8 cellular contexts compared by ENCODE assay signal in the genomic region with DNA sequence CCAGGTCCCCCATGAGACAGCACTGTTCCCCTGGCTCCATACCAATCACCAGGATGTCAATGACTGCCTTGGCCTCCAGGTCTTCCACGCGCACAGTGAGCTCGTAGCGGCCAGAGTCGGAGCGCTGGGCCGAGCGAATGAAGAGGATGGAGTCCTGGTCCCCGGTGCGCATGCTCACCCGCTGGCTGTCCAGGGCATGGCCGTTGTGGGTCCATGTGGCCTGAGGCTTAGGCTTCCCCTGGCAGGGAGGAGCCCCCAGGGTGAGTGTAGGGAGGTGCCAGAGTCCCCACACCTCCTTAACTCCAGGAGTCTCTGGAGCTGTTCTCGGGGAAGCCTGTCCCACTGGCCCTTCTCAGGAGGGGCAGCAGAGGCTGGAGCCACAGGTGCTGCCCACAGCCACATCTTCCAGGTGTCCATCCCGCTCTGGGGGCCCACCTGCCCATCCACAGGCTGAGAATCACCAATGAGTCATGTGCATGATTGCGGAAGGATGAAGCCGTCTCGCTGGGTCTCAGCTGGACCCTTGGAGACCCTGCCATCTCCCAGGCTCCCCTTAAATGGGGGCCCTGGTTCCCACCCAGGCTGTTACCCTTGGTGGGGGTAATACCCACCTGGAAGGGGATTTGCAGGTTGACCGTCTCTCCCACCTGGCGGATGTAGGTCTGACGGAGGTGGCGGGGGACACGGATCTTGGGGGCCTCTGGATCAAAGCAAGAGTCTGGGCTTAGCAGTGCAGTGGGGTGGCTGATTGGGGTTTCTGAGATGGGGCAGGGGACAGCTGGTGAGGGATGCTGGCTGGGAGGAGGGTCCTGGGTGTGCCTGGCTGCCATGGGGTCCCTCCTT. TPM values are rescaled to one million over a fixed set of nuclear protein-coding genes. Genes with fewer than 3 reads are reported as not detected.
DNase-seq lines count a peak whose midpoint lies in the region; ATAC-seq and TF ChIP-seq lines count a peak whose summit lies in the region.
"Had no signal": no experiment of that assay in that cellular context is flagged by ENCODE, and none has a peak within 500 bp of the region (broad histone marks: within the 10 kb centered on the region; RNA-seq: fewer than 3 reads in every experiment).

No MANE protein-coding gene starts in this region.

- no peaks in the 10 kb centered on the region for H3K4me1 Mint-ChIP-seq in neural crest cell

- POLR2A ChIA-PET in PC-3 (lab: Charles Lee; ENCODE audit: unreplicated experiment) = no interaction called here

- no peaks in the 10 kb centered on the region for H3K4me1 ChIP-seq in PC-3 (ENCODE audit: insufficient read depth, low read length)

- peak overlapping the region in 50 of 59 donors; percentile 9 to 71 (median 52) for H3K27ac ChIP-seq in dorsolateral prefrontal cortex
- H3K27ac ChIP-seq in substantia nigra (ENCODE audit: low read depth, low read length, poor library complexity, severe bottlenecking) = peak overlapping the region; percentile 21
- H3K27ac ChIP-seq in PC-3 (ENCODE audit: low read length) = no peak overlapping the region

- no peak overlapping the region for H3K4me3 Mint-ChIP-seq in neural crest cell

- H3K27me3 Mint-ChIP-seq in neural crest cell (ENCODE audit: low read depth) = no peaks in the 10 kb centered on the region

- no peak; the same call in 1 of the 2 replicates for ATAC-seq in PC-3

- CTCF ChIA-PET in PC-3 (lab: Charles Lee) = interaction anchor here (2.8 kb wide), 1 partner anchor 54 kb away, joined by 31 read pairs; no protein-coding TSS in a partner anchor

- no peaks in the 10 kb centered on the region for H4K20me1 ChIP-seq in PC-3 (ENCODE audit: low read length)

- no peak for TF ChIP-seq CTCF in dorsolateral prefrontal cortex (IDR thresholded peaks at IDR 0.05 in 54 of 56, conservative IDR thresholded peaks at IDR 0.05 in 2 of 56; ENCODE audit: low read depth in 1 of 56, partially characterized antibody in 56 of 56)
- no peak for TF ChIP-seq CTCF in neural crest cell (conservative IDR thresholded peaks at IDR 0.05)
- no peak for TF ChIP-seq CTCF in PC-3 (conservative IDR thresholded peaks at IDR 0.05; ENCODE audit: low read depth, low read length)

- H3K4me3 ChIP-seq in H7 (ENCODE audit: insufficient read depth, low read depth, low read length) = no peak overlapping the region
- H3K4me3 ChIP-seq in dorsolateral prefrontal cortex = no peak overlapping the region
- no peak overlapping the region for H3K4me3 ChIP-seq in PC-3 (ENCODE audit: low read length)

- no TSS peak for BruUV-seq in PC-3 (replicated peaks; lab: Mats Ljungman, UMichigan)

- H3F3A ChIP-seq in PC-3 (ENCODE audit: low read length, unreplicated experiment) = no peaks in the 10 kb centered on the region

- H3K27me3 ChIP-seq in H7 (ENCODE audit: control insufficient read depth, insufficient read depth, low read length) (no peaks in the 10 kb centered on the region), dorsolateral prefrontal cortex (no peaks in the 10 kb centered on the region), PC-3 (ENCODE audit: low read length) (no peaks in the 10 kb centered on the region)

- H3K36me3 Mint-ChIP-seq in neural crest cell (ENCODE audit: low read depth) = no peaks in the 10 kb centered on the region

- intact Hi-C loops in dorsolateral prefrontal cortex (cut with DNase I) (loop anchor here (2.0 to 5.0 kb wide), 3 partner anchors 46 to 134 kb away; no protein-coding TSS in a partner anchor), PC-3 (cut with micrococcal nuclease) (loop anchor here (2.0 kb wide), 1 partner anchor 53 kb away; no protein-coding TSS in a partner anchor)

- no peak overlapping the region for H3K9ac ChIP-seq in PC-3 (ENCODE audit: low read length)

- peak; percentile 41 for DNase-seq in H7
- DNase-seq in dorsolateral prefrontal cortex = peak in 2 of 10 donors; percentile 38 to 41
- DNase-seq in neural crest cell (ENCODE audit: low read depth, low spot score) = no peak
- no peak for DNase-seq in substantia nigra (lab: John Stamatoyannopoulos, UW)
- no peak for DNase-seq in PC-3
- no peak for DNase-seq in EL
- DNase-seq in NCI-H510A (lab: John Stamatoyannopoulos, UW) = no peak

- no peak overlapping the region for H3K4me2 ChIP-seq in PC-3 (ENCODE audit: low read length)

- no peak overlapping the region for H2AFZ ChIP-seq in PC-3 (ENCODE audit: low read length)

- H3K79me2 ChIP-seq in PC-3 (ENCODE audit: low read length) = no peaks in the 10 kb centered on the region

- no peaks in the 10 kb centered on the region for H3K9me3 Mint-ChIP-seq in neural crest cell

- no peaks in the 10 kb centered on the region for H3K9me3 ChIP-seq in PC-3 (ENCODE audit: low read length)

- peak overlapping the region; percentile 78 for H3K27ac Mint-ChIP-seq in neural crest cell (ENCODE audit: unreplicated experiment)

- no peaks in the 10 kb centered on the region for H3K9me2 ChIP-seq in PC-3 (replicated peaks; ENCODE audit: low read length)

- H3K36me3 ChIP-seq in H7 (replicated peaks; ENCODE audit: control insufficient read depth, insufficient read depth, low read length) (no peaks in the 10 kb centered on the region), PC-3 (ENCODE audit: low read depth, low read length) (no peaks in the 10 kb centered on the region)

RNA-seq across cellular contexts. Expression of a gene that starts 4.1 kb away (rescaled TPM):
- total RNA-seq in H7 (2014; rRNA removed; shearing (Covaris generic)) = not detected in 2 replicates
- 1 to 10 TPM in 11 of 120 experiments, under 1 TPM in 54, not detected in 55; 0.24 to 4.4 (median 0.48) TPM for total RNA-seq in dorsolateral prefrontal cortex
- total RNA-seq in neural crest cell = not detected in 2 replicates
- not detected in 2 replicates for total RNA-seq in PC-3 (2014; rRNA removed)
- total RNA-seq: SK-MEL-5 had no signal

RNA-seq across cellular contexts. Expression of a gene that starts 14.9 kb away (rescaled TPM):
- total RNA-seq in H7 (2014; rRNA removed; shearing (Covaris generic)) = 0.37 and 0.42 TPM in 2 replicates
- 1,000 to 10,000 TPM in 3 of 120 experiments, 100 to 1,000 TPM in 31, 10 to 100 TPM in 86; 17.8 to 1,525 (median 52.6) TPM for total RNA-seq in dorsolateral prefrontal cortex
- not detected in 2 replicates for total RNA-seq in neural crest cell
- total RNA-seq in PC-3 (2014; rRNA removed) = not detected in 2 replicates

RNA-seq across cellular contexts. Expression of a gene that starts 44.0 kb away (rescaled TPM):
- total RNA-seq in H7 (2014; rRNA removed; shearing (Covaris generic)) = 3.5 and 5.7 TPM in 2 replicates
- total RNA-seq in dorsolateral prefrontal cortex = 100 to 1,000 TPM in 3 of 120 experiments, 10 to 100 TPM in 117; 45.1 to 109 (median 75.9) TPM
- 1.9 and 2.0 TPM in 2 replicates for total RNA-seq in neural crest cell
- total RNA-seq in PC-3 (2014; rRNA removed) = 1.4 and 3.9 TPM in 2 replicates

RNA-seq across cellular contexts. Expression of a gene that starts 57.9 kb away (rescaled TPM):
- total RNA-seq in H7 (2014; rRNA removed; shearing (Covaris generic)) = not detected in 2 replicates
- 1 to 10 TPM in 92 of 120 experiments, under 1 TPM in 24, not detected in 4; 0.17 to 6.8 (median 1.6) TPM for total RNA-seq in dorsolateral prefrontal cortex
- total RNA-seq in neural crest cell = not detected in 2 replicates
- total RNA-seq in PC-3 (2014; rRNA removed) = 0.06 TPM in 1 of 2 replicates, not detected in the other
- total RNA-seq: SK-MEL-5 had no signal

Comparison
In these comparisons a context has a peak if more than half of its experiments do, and no peak if none do; other contexts are left out.
1. RNA of a gene that starts 14.9 kb away (total RNA-seq): 17.8 to 1,525 TPM in dorsolateral prefrontal cortex; 0.37 to 0.42 TPM in H7, not detected in neural crest cell and not detected in PC-3; every median in the first group is over 10 times any median in the second.